In genomic region chr10:32445036-32445435, GRCh38 we compare ENCODE assay signal across 8 cellular contexts. TPM values are rescaled to one million over a fixed set of nuclear protein-coding genes. Genes with fewer than 3 reads are reported as not detected.
A peak's percentile ranks its signal among the peaks of the same experiment; 100 is the strongest.
DNase-seq lines count a peak whose midpoint lies in the region; ATAC-seq and TF ChIP-seq lines count a peak whose summit lies in the region.

No MANE protein-coding gene starts in this region.

- H2AFZ ChIP-seq in KMS-11 (ENCODE audit: low read depth) (peak overlapping the region; percentile 95), neuron (ENCODE audit: low read depth, low read length) (no peak overlapping the region)

- H3K9me3 Mint-ChIP-seq in CD4-positive, alpha-beta T cell: no peaks in the 10 kb centered on the region
- H3K9me3 Mint-ChIP-seq in chondrocyte (ENCODE audit: low read depth): peaks cover 4% of the 10 kb centered on the region

- CTCF ChIA-PET in CD4-positive, alpha-beta T cell (lab: Charles Lee): interaction anchor here (0.9 to 2.4 kb wide), 5 partner anchors 10 to 711 kb away, joined by 3 to 17 read pairs (median 3); no protein-coding TSS in a partner anchor

- H3K4me3 ChIP-seq in KMS-11 (IDR thresholded peaks at IDR 0.05; ENCODE audit: insufficient read depth, low read depth, low read length) (no peak overlapping the region), neuron (ENCODE audit: low read length) (peak overlapping the region; percentile 98)

- H3K9me3 ChIP-seq in CD4-positive, alpha-beta T cell (ENCODE audit: control insufficient read depth, low read length): no peaks in the 10 kb centered on the region
- H3K9me3 ChIP-seq in neuron (ENCODE audit: low read length): no peaks in the 10 kb centered on the region

- H3K27ac Mint-ChIP-seq in CD4-positive, alpha-beta T cell: peak overlapping the region; percentile 97
- peak overlapping the region; percentile 49 for H3K27ac Mint-ChIP-seq in chondrocyte (ENCODE audit: unreplicated experiment)

- peak overlapping the region; percentile 84; the same call in 1 of the 2 replicates for H3K9ac ChIP-seq in KMS-11

- H4K20me1 ChIP-seq in KMS-11 (ENCODE audit: insufficient read depth): no peaks in the 10 kb centered on the region

- H3K4me2 ChIP-seq in KMS-11: peak overlapping the region; percentile 95

- H3K27ac ChIP-seq in CD4-positive, alpha-beta T cell (ENCODE audit: low read depth, low read length): no peak overlapping the region
- peak overlapping the region; percentile 89 for H3K27ac ChIP-seq in KMS-11

- peaks cover 24% of the 10 kb centered on the region for H3K4me1 Mint-ChIP-seq in CD4-positive, alpha-beta T cell (ENCODE audit: low read depth)
- peaks cover 18% of the 10 kb centered on the region for H3K4me1 Mint-ChIP-seq in chondrocyte (ENCODE audit: low read depth)

- no peaks in the 10 kb centered on the region for H3K79me2 ChIP-seq in KMS-11 (ENCODE audit: insufficient read depth, low read depth)

- H3K4me1 ChIP-seq in KMS-11 (ENCODE audit: low read depth, poor library complexity, severe bottlenecking) (peaks cover 8% of the 10 kb centered on the region), neuron (ENCODE audit: insufficient read depth, low read length) (peaks cover 4% of the 10 kb centered on the region)

- DNase-seq in CD4-positive, alpha-beta T cell: no peak
- DNase-seq in chondrocyte (ENCODE audit: low spot score) (no peak), medulla oblongata (ENCODE audit: extremely low spot score) (no peak), NCI-H2196 treated with DMSO at 0.1 percent for 48 hours (lab: John Stamatoyannopoulos, UW; ENCODE audit: unreplicated experiment) (no peak)

- H3K4me3 Mint-ChIP-seq in CD4-positive, alpha-beta T cell: peak overlapping the region; percentile 94
- H3K4me3 Mint-ChIP-seq in chondrocyte (ENCODE audit: unreplicated experiment): peak overlapping the region; percentile 6

- POLR2A ChIA-PET in CD4-positive, alpha-beta T cell (lab: Charles Lee): interaction anchor here (0.7 to 3.5 kb wide), 23 partner anchors 9 to 1413 kb away, joined by 3 to 109 read pairs (median 5); partner anchors contain the start of gene ZNF438

- H3K36me3 Mint-ChIP-seq in CD4-positive, alpha-beta T cell (ENCODE audit: low read depth): peaks cover 16% of the 10 kb centered on the region
- peaks cover 1% of the 10 kb centered on the region for H3K36me3 Mint-ChIP-seq in chondrocyte (ENCODE audit: low read depth)

- TF ChIP-seq CTCF in CD4-positive, alpha-beta T cell (IDR thresholded peaks at IDR 0.05): no peak
- no peak for TF ChIP-seq CTCF in KMS-11 (conservative IDR thresholded peaks at IDR 0.05; ENCODE audit: low read depth, low read length)
- TF ChIP-seq CTCF in chondrocyte (IDR thresholded peaks at IDR 0.05): no peak

- H3K27me3 ChIP-seq in CD4-positive, alpha-beta T cell (ENCODE audit: control insufficient read depth, insufficient read depth, low read length): no peaks in the 10 kb centered on the region
- no peaks in the 10 kb centered on the region for H3K27me3 ChIP-seq in KMS-11 (ENCODE audit: insufficient read depth, low read depth)
- no peaks in the 10 kb centered on the region for H3K27me3 ChIP-seq in neuron (ENCODE audit: insufficient read depth, low read length)

- intact Hi-C loops in CD4-positive, alpha-beta T cell (cut with DNase I, micrococcal nuclease): loop anchor here (2.0 to 10.0 kb wide), 6 partner anchors 64 to 1413 kb away; partner anchors contain the start of genes ARHGAP12 (in 1 of the 2), KIF5B (in 1 of the 2) and ZNF438 (in 1 of the 2)

- H3K27me3 Mint-ChIP-seq in CD4-positive, alpha-beta T cell: no peaks in the 10 kb centered on the region
- H3K27me3 Mint-ChIP-seq in chondrocyte (ENCODE audit: low read depth): no peaks in the 10 kb centered on the region

- ATAC-seq in CD4-positive, alpha-beta T cell (ENCODE audit: poor library complexity): no peak
- ATAC-seq in GM18861 (IDR thresholded peaks at IDR 0.05; ENCODE audit: unreplicated experiment) (no peak), GM19324 (IDR thresholded peaks at IDR 0.05; ENCODE audit: low FRiP score, unreplicated experiment) (no peak)

- no peaks in the 10 kb centered on the region for H3K36me3 ChIP-seq in KMS-11 (ENCODE audit: insufficient read depth)
- H3K36me3 ChIP-seq in neuron (ENCODE audit: insufficient read depth, low read length): no peaks in the 10 kb centered on the region

RNA-seq across cellular contexts. Expression of gene CCDC7, which starts 0.9 kb away (rescaled TPM):
- total RNA-seq in CD4-positive, alpha-beta T cell: 10 to 100 TPM; 69.4 to 72.9 TPM
- 7.0 to 13.4 TPM (median 10.2 TPM) in 3 replicates for total RNA-seq in chondrocyte
